Comparison of ENCODE assay signal across 15 cellular contexts in the genomic region with DNA sequence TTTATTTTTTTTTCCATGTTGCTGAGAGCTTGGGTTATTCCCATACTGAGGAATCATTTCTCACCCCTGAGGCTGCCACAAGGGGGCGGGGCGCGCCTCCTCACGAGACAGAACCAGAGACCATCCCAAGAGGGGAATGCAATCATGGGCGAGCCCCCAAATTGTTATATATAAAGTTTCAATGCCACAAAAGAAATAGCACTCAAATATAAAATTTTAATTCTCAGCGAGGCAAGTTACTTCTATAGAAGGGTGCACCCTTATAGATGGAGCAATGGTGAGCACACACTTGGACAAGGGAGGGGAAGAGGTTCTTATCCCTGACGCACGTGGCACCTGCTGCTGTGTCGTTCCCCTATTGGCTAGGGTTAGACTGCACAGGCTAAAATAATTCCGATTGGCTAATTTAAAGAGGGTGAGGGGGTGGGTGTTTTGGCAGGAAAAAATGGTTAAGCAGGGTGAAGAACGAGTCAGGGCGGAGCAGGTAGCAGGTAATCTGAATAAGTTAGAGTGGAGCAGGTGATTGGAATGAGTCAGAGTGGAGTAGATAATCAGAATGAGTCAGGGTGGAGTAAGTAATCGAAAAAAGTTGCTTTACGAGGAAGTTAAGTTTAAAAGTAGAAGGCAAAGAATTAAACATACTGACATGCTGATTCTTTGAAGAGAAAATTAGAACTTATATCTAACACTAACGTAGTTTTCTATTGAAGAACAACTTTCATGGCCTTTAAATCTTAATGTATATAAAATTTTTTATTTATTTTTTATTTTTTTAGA.
DNase-seq lines count a peak whose midpoint lies in the region; ATAC-seq and TF ChIP-seq lines count a peak whose summit lies in the region.
"Had no signal": no experiment of that assay in that cellular context is flagged by ENCODE, and none has a peak within 500 bp of the region (broad histone marks: within the 10 kb centered on the region; RNA-seq: fewer than 3 reads in every experiment).

No MANE protein-coding gene starts in this region.

- no peaks in the 10 kb centered on the region for H3K27me3 ChIP-seq in PC-3 (ENCODE audit: low read length)
- H3K27me3 ChIP-seq: cardiac muscle cell had no signal

- peak overlapping the region; percentile 35 for H3K9ac ChIP-seq in PC-3 (ENCODE audit: low read length)

- H3K27ac ChIP-seq in PC-3 (ENCODE audit: low read length), result peak overlapping the region; percentile 88
- H3K27ac ChIP-seq: cardiac muscle cell had no signal

- 0 out of 2 replicates have a peak overlapping the region, but pooled peaks have one; percentile 9 for H2AFZ ChIP-seq in PC-3 (ENCODE audit: low read length)

- POLR2A ChIA-PET in PC-3 (lab: Charles Lee; ENCODE audit: unreplicated experiment), result no interaction called here

- H3K9me2 ChIP-seq in PC-3 (replicated peaks; ENCODE audit: low read length), result no peaks in the 10 kb centered on the region

- BruUV-seq in PC-3 (replicated peaks; lab: Mats Ljungman, UMichigan), result no TSS peak

- no peaks in the 10 kb centered on the region for H3K36me3 ChIP-seq in PC-3 (ENCODE audit: low read depth, low read length)
- H3K36me3 ChIP-seq: cardiac muscle cell had no signal

- H4K20me1 ChIP-seq in PC-3 (ENCODE audit: low read length), result no peaks in the 10 kb centered on the region

- in situ Hi-C loops in ACHN (cut with HindIII; ENCODE audit: low pct_ligation_motif_present, low pct_unique_long_range_greater_than_20kb, low sequenced_read_pairs) (no loop called here), GM13977 (cut with MboI; ENCODE audit: low pct_unique_long_range_greater_than_20kb, low sequenced_read_pairs, unreplicated experiment) (no loop called here)

- H3K4me3 ChIP-seq in PC-3 (ENCODE audit: low read length), result no peak overlapping the region
- no peak overlapping the region for H3K4me3 ChIP-seq in fibroblast of mammary gland (ENCODE audit: control insufficient read depth, low read depth, low read length)
- H3K4me3 ChIP-seq: cardiac muscle cell had no signal

- no peaks in the 10 kb centered on the region for H3K79me2 ChIP-seq in PC-3 (ENCODE audit: low read length)

- peak; percentile 21 for DNase-seq in ACHN
- no peak for DNase-seq in GM13977 (ENCODE audit: low spot score)
- peak; percentile 93 for DNase-seq in PC-3
- peak; percentile 23 for DNase-seq in fibroblast of mammary gland (ENCODE audit: low read depth)
- no peak for DNase-seq in NCI-H2227 treated with DMSO at 0.1 percent for 48 hours (lab: John Stamatoyannopoulos, UW)
- DNase-seq in hypothalamus (lab: John Stamatoyannopoulos, UW), result no peak
- DNase-seq: activated T-cell treated with anti-CD3 and anti-CD28 coated beads, Interleukin-2, amount 50 U/mL, for 48 hours; left colon; NK-92 treated with Interleukin-12 subunit alpha and Interleukin-12 subunit beta, amount 100 ng/mL, for 24 hours; nucleus accumbens; stimulated activated naive CD4-positive, alpha-beta T cell treated with Interleukin-2 at 50 U/mL for 16 hours; T-helper 9 cell had no signal

- H3F3A ChIP-seq in PC-3 (ENCODE audit: low read length, unreplicated experiment), result no peaks in the 10 kb centered on the region

- intact Hi-C loops in PC-3 (cut with micrococcal nuclease), result loop anchor here (1.0 to 2.0 kb wide), 4 partner anchors 82 to 229 kb away; no protein-coding TSS in a partner anchor

- no peaks in the 10 kb centered on the region for H3K9me3 ChIP-seq in PC-3 (ENCODE audit: low read length)

- peak overlapping the region; percentile 35; the same call in 1 of the 2 replicates for H3K4me2 ChIP-seq in PC-3 (ENCODE audit: low read length)

- ATAC-seq in PC-3 (peak; percentile 89), HG03460 (IDR thresholded peaks at IDR 0.05; ENCODE audit: unreplicated experiment) (no peak), HG03108 (IDR thresholded peaks at IDR 0.05; ENCODE audit: unreplicated experiment) (no peak)
- ATAC-seq: left colon had no signal

- peak; percentile 13 for TF ChIP-seq CTCF in GM13977 (IDR thresholded peaks at IDR 0.05; ENCODE audit: extremely low read depth, insufficient read depth, missing control alignments)
- TF ChIP-seq CTCF in PC-3 (conservative IDR thresholded peaks at IDR 0.05; ENCODE audit: low read depth, low read length), result peak; percentile 81
- TF ChIP-seq CTCF in fibroblast of mammary gland (conservative IDR thresholded peaks at IDR 0.05; ENCODE audit: control insufficient read depth, insufficient read depth, low read depth, low read length), result peak; percentile 9

- CTCF ChIA-PET in PC-3 (lab: Charles Lee), result no interaction called here

- H3K4me1 ChIP-seq in PC-3 (ENCODE audit: insufficient read depth, low read length), result peaks cover 15% of the 10 kb centered on the region

Comparison
In these comparisons a context has a peak if more than half of its experiments do, and no peak if none do; other contexts are left out.
1. DNase-seq: peak in ACHN (single experiment), PC-3 (single experiment) and fibroblast of mammary gland (single experiment); none in GM13977 (single experiment), NCI-H2227 treated with DMSO at 0.1 percent for 48 hours (single experiment) and hypothalamus (0 of 51).
2. CTCF ChIP-seq: peak in every context shown above with its lines; median percentile 81 in PC-3; 13 in GM13977; 9 in fibroblast of mammary gland.